Comparison of ENCODE assay signal across 1 cellular context in the genomic region with DNA sequence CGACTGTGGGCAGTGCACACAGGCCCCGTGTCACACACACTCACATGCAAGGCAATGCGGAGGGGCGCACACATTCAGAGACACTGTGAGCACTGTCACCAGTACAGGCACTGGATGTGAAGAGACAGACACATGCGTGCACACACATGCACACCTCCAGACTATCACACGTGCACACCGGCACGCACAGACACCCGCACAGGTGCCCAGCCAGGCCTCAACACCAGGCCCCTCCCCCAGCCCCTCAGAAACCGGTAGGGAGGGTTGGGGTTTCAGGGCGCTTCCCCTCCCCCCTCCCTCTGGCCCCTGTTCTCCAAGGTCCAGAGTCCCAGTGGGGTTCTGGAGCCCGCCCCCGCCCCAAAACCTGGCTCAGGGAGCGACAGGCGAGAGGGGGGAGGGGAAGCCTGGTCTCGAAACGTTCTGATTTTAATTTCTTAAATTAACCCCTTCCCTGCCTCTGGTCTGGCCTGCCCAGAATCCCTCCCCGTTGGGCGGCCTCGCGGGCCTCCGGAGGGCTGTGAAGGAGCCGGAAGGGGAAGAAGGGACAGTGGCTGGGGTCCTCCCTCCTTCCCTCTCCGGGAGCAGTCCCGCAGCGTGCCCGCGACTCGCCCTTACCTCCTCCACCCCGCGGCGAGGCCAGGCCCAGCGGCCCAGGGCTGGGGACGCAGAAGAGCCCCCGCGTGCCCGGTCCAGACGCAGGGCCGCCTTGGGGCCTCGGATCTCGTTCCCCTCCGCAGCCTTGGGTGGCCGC.
A peak's percentile ranks its signal among the peaks of the same experiment; 100 is the strongest.
TF ChIP-seq lines count a peak whose summit lies in the region.

No MANE protein-coding gene starts in this region.

TF ChIP-seq in GM12878, 131 proteins besides CTCF, POLR2A, EP300 and RAD21 (continued from another document):
- TF ChIP-seq, protein P1, sequence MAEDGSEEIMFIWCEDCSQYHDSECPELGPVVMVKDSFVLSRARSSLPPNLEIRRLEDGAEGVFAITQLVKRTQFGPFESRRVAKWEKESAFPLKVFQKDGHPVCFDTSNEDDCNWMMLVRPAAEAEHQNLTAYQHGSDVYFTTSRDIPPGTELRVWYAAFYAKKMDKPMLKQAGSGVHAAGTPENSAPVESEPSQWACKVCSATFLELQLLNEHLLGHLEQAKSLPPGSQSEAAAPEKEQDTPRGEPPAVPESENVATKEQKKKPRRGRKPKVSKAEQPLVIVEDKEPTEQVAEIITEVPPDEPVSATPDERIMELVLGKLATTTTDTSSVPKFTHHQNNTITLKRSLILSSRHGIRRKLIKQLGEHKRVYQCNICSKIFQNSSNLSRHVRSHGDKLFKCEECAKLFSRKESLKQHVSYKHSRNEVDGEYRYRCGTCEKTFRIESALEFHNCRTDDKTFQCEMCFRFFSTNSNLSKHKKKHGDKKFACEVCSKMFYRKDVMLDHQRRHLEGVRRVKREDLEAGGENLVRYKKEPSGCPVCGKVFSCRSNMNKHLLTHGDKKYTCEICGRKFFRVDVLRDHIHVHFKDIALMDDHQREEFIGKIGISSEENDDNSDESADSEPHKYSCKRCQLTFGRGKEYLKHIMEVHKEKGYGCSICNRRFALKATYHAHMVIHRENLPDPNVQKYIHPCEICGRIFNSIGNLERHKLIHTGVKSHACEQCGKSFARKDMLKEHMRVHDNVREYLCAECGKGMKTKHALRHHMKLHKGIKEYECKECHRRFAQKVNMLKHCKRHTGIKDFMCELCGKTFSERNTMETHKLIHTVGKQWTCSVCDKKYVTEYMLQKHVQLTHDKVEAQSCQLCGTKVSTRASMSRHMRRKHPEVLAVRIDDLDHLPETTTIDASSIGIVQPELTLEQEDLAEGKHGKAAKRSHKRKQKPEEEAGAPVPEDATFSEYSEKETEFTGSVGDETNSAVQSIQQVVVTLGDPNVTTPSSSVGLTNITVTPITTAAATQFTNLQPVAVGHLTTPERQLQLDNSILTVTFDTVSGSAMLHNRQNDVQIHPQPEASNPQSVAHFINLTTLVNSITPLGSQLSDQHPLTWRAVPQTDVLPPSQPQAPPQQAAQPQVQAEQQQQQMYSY (CRISPR knock-in tag; IDR thresholded peaks at IDR 0.05): no peak
- TF ChIP-seq TCF3 (IDR thresholded peaks at IDR 0.05; ENCODE audit: borderline replicate concordance, insufficient read depth, low read depth, low read length) (no peak), BHLHE40 (IDR thresholded peaks at IDR 0.05; ENCODE audit: borderline replicate concordance in 1 of 2, low read depth in 2 of 2, low read length in 1 of 2) (peak; percentile 69 to 87; a peak in 3 of 4 replicates), ZSCAN29 (IDR thresholded peaks at IDR 0.05) (no peak), SIN3A (IDR thresholded peaks at IDR 0.05; ENCODE audit: low read depth, low read length) (no peak), NFXL1 (IDR thresholded peaks at IDR 0.05; ENCODE audit: borderline replicate concordance) (no peak), MYC (IDR thresholded peaks at IDR 0.05; ENCODE audit: insufficient read depth, insufficient read length, insufficient replicate concordance, low read length, severe bottlenecking) (peak; percentile 27), ZZZ3 (IDR thresholded peaks at IDR 0.05; ENCODE audit: control insufficient read depth, insufficient read length, low read depth) (no peak), GABPA (IDR thresholded peaks at IDR 0.05; ENCODE audit: low read depth) (no peak), SP1 (IDR thresholded peaks at IDR 0.05; ENCODE audit: low read depth, low read length) (no peak), RELA (IDR thresholded peaks at IDR 0.05; ENCODE audit: borderline replicate concordance, partially characterized antibody) (no peak), EGR1 (IDR thresholded peaks at IDR 0.05; ENCODE audit: borderline replicate concordance in 1 of 2, low read depth in 2 of 2, low read length in 2 of 2) (0 out of 3 replicates have a peak, but pooled peaks of 1 of the 2 experiments have one; percentile 8), CBX5 (IDR thresholded peaks at IDR 0.05; ENCODE audit: low read depth) (no peak), JUNB (IDR thresholded peaks at IDR 0.05) (no peak)
- TF ChIP-seq, protein P2, sequence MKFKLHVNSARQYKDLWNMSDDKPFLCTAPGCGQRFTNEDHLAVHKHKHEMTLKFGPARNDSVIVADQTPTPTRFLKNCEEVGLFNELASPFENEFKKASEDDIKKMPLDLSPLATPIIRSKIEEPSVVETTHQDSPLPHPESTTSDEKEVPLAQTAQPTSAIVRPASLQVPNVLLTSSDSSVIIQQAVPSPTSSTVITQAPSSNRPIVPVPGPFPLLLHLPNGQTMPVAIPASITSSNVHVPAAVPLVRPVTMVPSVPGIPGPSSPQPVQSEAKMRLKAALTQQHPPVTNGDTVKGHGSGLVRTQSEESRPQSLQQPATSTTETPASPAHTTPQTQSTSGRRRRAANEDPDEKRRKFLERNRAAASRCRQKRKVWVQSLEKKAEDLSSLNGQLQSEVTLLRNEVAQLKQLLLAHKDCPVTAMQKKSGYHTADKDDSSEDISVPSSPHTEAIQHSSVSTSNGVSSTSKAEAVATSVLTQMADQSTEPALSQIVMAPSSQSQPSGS (IDR thresholded peaks at IDR 0.05; ENCODE audit: low read length): no peak
- TF ChIP-seq, protein P3, sequence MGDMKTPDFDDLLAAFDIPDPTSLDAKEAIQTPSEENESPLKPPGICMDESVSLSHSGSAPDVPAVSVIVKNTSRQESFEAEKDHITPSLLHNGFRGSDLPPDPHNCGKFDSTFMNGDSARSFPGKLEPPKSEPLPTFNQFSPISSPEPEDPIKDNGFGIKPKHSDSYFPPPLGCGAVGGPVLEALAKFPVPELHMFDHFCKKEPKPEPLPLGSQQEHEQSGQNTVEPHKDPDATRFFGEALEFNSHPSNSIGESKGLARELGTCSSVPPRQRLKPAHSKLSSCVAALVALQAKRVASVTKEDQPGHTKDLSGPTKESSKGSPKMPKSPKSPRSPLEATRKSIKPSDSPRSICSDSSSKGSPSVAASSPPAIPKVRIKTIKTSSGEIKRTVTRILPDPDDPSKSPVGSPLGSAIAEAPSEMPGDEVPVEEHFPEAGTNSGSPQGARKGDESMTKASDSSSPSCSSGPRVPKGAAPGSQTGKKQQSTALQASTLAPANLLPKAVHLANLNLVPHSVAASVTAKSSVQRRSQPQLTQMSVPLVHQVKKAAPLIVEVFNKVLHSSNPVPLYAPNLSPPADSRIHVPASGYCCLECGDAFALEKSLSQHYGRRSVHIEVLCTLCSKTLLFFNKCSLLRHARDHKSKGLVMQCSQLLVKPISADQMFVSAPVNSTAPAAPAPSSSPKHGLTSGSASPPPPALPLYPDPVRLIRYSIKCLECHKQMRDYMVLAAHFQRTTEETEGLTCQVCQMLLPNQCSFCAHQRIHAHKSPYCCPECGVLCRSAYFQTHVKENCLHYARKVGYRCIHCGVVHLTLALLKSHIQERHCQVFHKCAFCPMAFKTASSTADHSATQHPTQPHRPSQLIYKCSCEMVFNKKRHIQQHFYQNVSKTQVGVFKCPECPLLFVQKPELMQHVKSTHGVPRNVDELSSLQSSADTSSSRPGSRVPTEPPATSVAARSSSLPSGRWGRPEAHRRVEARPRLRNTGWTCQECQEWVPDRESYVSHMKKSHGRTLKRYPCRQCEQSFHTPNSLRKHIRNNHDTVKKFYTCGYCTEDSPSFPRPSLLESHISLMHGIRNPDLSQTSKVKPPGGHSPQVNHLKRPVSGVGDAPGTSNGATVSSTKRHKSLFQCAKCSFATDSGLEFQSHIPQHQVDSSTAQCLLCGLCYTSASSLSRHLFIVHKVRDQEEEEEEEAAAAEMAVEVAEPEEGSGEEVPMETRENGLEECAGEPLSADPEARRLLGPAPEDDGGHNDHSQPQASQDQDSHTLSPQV (IDR thresholded peaks at IDR 0.05): no peak
- TF ChIP-seq, protein P4, sequence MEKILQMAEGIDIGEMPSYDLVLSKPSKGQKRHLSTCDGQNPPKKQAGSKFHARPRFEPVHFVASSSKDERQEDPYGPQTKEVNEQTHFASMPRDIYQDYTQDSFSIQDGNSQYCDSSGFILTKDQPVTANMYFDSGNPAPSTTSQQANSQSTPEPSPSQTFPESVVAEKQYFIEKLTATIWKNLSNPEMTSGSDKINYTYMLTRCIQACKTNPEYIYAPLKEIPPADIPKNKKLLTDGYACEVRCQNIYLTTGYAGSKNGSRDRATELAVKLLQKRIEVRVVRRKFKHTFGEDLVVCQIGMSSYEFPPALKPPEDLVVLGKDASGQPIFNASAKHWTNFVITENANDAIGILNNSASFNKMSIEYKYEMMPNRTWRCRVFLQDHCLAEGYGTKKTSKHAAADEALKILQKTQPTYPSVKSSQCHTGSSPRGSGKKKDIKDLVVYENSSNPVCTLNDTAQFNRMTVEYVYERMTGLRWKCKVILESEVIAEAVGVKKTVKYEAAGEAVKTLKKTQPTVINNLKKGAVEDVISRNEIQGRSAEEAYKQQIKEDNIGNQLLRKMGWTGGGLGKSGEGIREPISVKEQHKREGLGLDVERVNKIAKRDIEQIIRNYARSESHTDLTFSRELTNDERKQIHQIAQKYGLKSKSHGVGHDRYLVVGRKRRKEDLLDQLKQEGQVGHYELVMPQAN (conservative IDR thresholded peaks at IDR 0.05): peak; percentile 47
- TF ChIP-seq, protein P5, sequence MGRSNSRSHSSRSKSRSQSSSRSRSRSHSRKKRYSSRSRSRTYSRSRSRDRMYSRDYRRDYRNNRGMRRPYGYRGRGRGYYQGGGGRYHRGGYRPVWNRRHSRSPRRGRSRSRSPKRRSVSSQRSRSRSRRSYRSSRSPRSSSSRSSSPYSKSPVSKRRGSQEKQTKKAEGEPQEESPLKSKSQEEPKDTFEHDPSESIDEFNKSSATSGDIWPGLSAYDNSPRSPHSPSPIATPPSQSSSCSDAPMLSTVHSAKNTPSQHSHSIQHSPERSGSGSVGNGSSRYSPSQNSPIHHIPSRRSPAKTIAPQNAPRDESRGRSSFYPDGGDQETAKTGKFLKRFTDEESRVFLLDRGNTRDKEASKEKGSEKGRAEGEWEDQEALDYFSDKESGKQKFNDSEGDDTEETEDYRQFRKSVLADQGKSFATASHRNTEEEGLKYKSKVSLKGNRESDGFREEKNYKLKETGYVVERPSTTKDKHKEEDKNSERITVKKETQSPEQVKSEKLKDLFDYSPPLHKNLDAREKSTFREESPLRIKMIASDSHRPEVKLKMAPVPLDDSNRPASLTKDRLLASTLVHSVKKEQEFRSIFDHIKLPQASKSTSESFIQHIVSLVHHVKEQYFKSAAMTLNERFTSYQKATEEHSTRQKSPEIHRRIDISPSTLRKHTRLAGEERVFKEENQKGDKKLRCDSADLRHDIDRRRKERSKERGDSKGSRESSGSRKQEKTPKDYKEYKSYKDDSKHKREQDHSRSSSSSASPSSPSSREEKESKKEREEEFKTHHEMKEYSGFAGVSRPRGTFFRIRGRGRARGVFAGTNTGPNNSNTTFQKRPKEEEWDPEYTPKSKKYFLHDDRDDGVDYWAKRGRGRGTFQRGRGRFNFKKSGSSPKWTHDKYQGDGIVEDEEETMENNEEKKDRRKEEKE (IDR thresholded peaks at IDR 0.05): no peak
- TF ChIP-seq, protein P6, sequence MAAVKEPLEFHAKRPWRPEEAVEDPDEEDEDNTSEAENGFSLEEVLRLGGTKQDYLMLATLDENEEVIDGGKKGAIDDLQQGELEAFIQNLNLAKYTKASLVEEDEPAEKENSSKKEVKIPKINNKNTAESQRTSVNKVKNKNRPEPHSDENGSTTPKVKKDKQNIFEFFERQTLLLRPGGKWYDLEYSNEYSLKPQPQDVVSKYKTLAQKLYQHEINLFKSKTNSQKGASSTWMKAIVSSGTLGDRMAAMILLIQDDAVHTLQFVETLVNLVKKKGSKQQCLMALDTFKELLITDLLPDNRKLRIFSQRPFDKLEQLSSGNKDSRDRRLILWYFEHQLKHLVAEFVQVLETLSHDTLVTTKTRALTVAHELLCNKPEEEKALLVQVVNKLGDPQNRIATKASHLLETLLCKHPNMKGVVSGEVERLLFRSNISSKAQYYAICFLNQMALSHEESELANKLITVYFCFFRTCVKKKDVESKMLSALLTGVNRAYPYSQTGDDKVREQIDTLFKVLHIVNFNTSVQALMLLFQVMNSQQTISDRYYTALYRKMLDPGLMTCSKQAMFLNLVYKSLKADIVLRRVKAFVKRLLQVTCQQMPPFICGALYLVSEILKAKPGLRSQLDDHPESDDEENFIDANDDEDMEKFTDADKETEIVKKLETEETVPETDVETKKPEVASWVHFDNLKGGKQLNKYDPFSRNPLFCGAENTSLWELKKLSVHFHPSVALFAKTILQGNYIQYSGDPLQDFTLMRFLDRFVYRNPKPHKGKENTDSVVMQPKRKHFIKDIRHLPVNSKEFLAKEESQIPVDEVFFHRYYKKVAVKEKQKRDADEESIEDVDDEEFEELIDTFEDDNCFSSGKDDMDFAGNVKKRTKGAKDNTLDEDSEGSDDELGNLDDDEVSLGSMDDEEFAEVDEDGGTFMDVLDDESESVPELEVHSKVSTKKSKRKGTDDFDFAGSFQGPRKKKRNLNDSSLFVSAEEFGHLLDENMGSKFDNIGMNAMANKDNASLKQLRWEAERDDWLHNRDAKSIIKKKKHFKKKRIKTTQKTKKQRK (IDR thresholded peaks at IDR 0.05; ENCODE audit: low read depth, low read length): no peak
TF ChIP-seq in GM12878: peak in this region for 10.
